In genomic region chr2:204027105-204027504, GRCh38 we compare ENCODE assay signal across 9 cellular contexts.
DNase-seq lines count a peak whose midpoint lies in the region; ATAC-seq and TF ChIP-seq lines count a peak whose summit lies in the region.
"Had no signal": no experiment of that assay in that cellular context is flagged by ENCODE, and none has a peak within 500 bp of the region (broad histone marks: within the 10 kb centered on the region; RNA-seq: fewer than 3 reads in every experiment).

No MANE protein-coding gene starts in this region.

- peak; percentile 84 for ATAC-seq in GM18519 (IDR thresholded peaks at IDR 0.05; ENCODE audit: low FRiP score, unreplicated experiment)
- peak; percentile 85 for ATAC-seq in GM21723 (IDR thresholded peaks at IDR 0.05; ENCODE audit: unreplicated experiment)
- no peak for ATAC-seq in Right ventricle myocardium inferior
- ATAC-seq: Panc1 had no signal

- intact Hi-C loops in Right ventricle myocardium inferior (cut with DNase I), result no loop called here

- DNase-seq in LHCN-M2 (ENCODE audit: low read depth), result peak; percentile 83
- peak; percentile 62 for DNase-seq in choroid plexus epithelial cell (ENCODE audit: low read depth)
- no peak for DNase-seq in NCI-H1048 (lab: John Stamatoyannopoulos, UW)
- DNase-seq in Right ventricle myocardium inferior (ENCODE audit: missing footprints), result no peak
- no peak for DNase-seq in medulla oblongata (ENCODE audit: extremely low spot score)
- DNase-seq in NCI-H510A treated with DMSO at 0.1 percent for 48 hours (lab: John Stamatoyannopoulos, UW), result no peak

- no peak for TF ChIP-seq CTCF in choroid plexus epithelial cell (conservative IDR thresholded peaks at IDR 0.05; ENCODE audit: low read depth, low read length)

- H3K4me3 ChIP-seq in choroid plexus epithelial cell (ENCODE audit: low read depth, low read length), result no peak overlapping the region

Comparison
In these comparisons a context has a peak if more than half of its experiments do, and no peak if none do; other contexts are left out.
1. DNase-seq: peak in LHCN-M2 (single experiment) and choroid plexus epithelial cell (single experiment); none in NCI-H1048 (single experiment), Right ventricle myocardium inferior (single experiment), medulla oblongata (single experiment) and NCI-H510A treated with DMSO at 0.1 percent for 48 hours (single experiment).